Comparison of ENCODE assay signal across 10 cellular contexts in the genomic region with DNA sequence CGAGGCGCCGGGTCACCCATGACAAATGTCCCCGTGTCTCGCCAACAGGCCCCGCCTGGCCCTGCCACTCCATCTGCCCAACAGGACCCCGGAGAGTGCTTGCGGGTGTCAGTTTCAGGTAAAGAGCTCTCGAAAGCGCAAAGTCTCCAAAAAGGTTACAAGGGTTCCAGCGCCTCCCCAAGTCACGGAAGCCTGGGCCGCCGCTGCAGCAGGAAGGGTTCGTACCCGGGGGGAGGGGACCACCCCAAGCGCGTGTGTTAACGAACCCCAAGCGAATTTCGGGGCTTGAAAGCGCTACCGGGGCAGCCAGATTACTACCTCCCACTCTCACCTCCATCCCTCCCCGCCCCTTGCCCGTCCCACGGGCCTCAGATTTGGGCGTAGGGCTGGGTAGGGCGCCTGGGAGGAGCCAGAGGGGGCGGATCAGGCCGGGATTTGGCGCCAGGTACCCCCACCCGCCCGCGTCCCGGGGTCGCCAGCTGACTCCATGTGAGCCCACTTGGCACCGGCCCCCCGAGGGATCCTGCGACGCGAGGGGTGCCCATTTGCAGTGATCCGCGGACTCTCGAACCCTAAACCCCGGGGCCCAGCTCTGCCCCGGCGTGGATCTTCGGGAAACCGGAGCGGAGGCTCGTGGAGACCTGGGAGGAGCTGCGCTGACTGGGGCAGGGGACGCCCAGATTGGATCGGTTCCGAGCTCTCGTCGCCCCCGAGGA.
A peak's percentile ranks its signal among the peaks of the same experiment; 100 is the strongest.
DNase-seq lines count a peak whose midpoint lies in the region; ATAC-seq and TF ChIP-seq lines count a peak whose summit lies in the region.
"Had no signal": no experiment of that assay in that cellular context is flagged by ENCODE, and none has a peak within 500 bp of the region (broad histone marks: within the 10 kb centered on the region; RNA-seq: fewer than 3 reads in every experiment).

No MANE protein-coding gene starts in this region.

- DNase-seq in H7: peak; percentile 77
- DNase-seq in chondrocyte (ENCODE audit: low spot score): no peak
- DNase-seq in left kidney (ENCODE audit: low read depth, low spot score): peak; percentile 53
- DNase-seq in inferior parietal cortex (ENCODE audit: extremely low spot score): no peak
- DNase-seq in left colon: no peak
- DNase-seq in BE2C: no peak
- DNase-seq in activated CD4-positive, alpha-beta T cell treated with anti-CD3 and anti-CD28 coated beads, Interleukin-2, amount 50 U/mL, for 1 hour: no peak
- DNase-seq: NCI-H1105 treated with DMSO at 0.1 percent for 48 hours; stimulated activated naive CD4-positive, alpha-beta T cell had no signal

- H3K36me3 ChIP-seq in H7 (replicated peaks; ENCODE audit: control insufficient read depth, insufficient read depth, low read length) (no peaks in the 10 kb centered on the region), skeletal muscle satellite cell (ENCODE audit: insufficient read depth, low read length) (no peaks in the 10 kb centered on the region), BE2C (no peaks in the 10 kb centered on the region)

- H3K4me3 ChIP-seq in H7 (ENCODE audit: insufficient read depth, low read depth, low read length) (peak overlapping the region; percentile 17; the same call in 1 of the 2 replicates), skeletal muscle satellite cell (ENCODE audit: low read length) (peak overlapping the region; percentile 64), BE2C (ENCODE audit: low read depth, low read length) (no peak overlapping the region)

- H3K27ac Mint-ChIP-seq in chondrocyte (ENCODE audit: unreplicated experiment): no peak overlapping the region

- no peak overlapping the region for H3K9ac ChIP-seq in skeletal muscle satellite cell (ENCODE audit: low read depth, low read length)

- peaks cover 7% of the 10 kb centered on the region for H3K36me3 Mint-ChIP-seq in chondrocyte (ENCODE audit: low read depth)

- H3K4me1 ChIP-seq in skeletal muscle satellite cell (ENCODE audit: control insufficient read depth, insufficient read depth, low read length) (peaks cover 6% of the 10 kb centered on the region), BE2C (no peaks in the 10 kb centered on the region)

- H3K4me2 ChIP-seq in skeletal muscle satellite cell (ENCODE audit: low read length): peak overlapping the region; percentile 82

- H3K9me3 ChIP-seq in skeletal muscle satellite cell (replicated peaks; ENCODE audit: low read length) (no peaks in the 10 kb centered on the region), BE2C (no peaks in the 10 kb centered on the region; the same call in 1 of the 2 replicates)

- H3K4me3 Mint-ChIP-seq in chondrocyte (ENCODE audit: unreplicated experiment): peak overlapping the region; percentile 54

- no peak for ATAC-seq in left colon

- H3K27me3 Mint-ChIP-seq in chondrocyte (ENCODE audit: low read depth): peaks cover 91% of the 10 kb centered on the region

- TF ChIP-seq CTCF in chondrocyte (IDR thresholded peaks at IDR 0.05): no peak
- TF ChIP-seq CTCF in BE2C (IDR thresholded peaks at IDR 0.05; ENCODE audit: low read depth, low read length): no peak

- peaks cover 21% of the 10 kb centered on the region for H3K4me1 Mint-ChIP-seq in chondrocyte (ENCODE audit: low read depth)

- H3K27me3 ChIP-seq in H7 (ENCODE audit: control insufficient read depth, insufficient read depth, low read length): peaks cover 97% of the 10 kb centered on the region
- H3K27me3 ChIP-seq in skeletal muscle satellite cell (ENCODE audit: control insufficient read depth, insufficient read depth, low read length): peaks cover 93% of the 10 kb centered on the region
- peaks cover 97% of the 10 kb centered on the region for H3K27me3 ChIP-seq in BE2C

- intact Hi-C loops in left colon (cut with DNase I, micrococcal nuclease): no loop called here

- no peaks in the 10 kb centered on the region for H3K9me3 Mint-ChIP-seq in chondrocyte (ENCODE audit: low read depth)

Comparison
In these comparisons a context has a peak if more than half of its experiments do, and no peak if none do; other contexts are left out.
1. DNase-seq: peak in H7 (single experiment) and left kidney (single experiment); none in chondrocyte (single experiment), inferior parietal cortex (single experiment), left colon (0 of 2), BE2C (single experiment) and activated CD4-positive, alpha-beta T cell treated with anti-CD3 and anti-CD28 coated beads, Interleukin-2, amount 50 U/mL, for 1 hour (single experiment).